In the genomic region with DNA sequence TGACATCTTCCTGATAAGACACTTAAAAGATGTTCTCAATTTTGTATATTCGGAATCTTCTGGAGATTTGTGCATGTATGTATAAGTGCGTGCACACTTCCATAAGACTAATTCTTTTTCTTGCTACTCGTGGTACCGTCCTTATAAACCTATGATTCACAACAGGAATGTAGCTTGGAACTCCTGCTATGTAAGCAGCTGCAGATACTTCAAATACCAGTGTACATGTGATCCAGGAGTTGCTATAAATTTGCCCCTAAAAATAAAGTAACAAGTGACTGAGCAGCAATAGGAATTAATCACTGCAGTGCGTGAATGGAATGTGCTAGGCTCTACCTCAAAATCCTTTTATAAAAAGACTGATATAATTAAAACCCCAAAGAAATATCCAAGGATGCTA, we compare ENCODE assay signal across 17 cellular contexts.
DNase-seq lines count a peak whose midpoint lies in the region; ATAC-seq, FAIRE-seq and TF ChIP-seq lines count a peak whose summit lies in the region.
"Had no signal": no experiment of that assay in that cellular context is flagged by ENCODE, and none has a peak within 500 bp of the region (broad histone marks: within the 10 kb centered on the region; RNA-seq: fewer than 3 reads in every experiment).

No MANE protein-coding gene starts in this region.

- no peak overlapping the region for H3K4me3 Mint-ChIP-seq in activated naive CD8-positive, alpha-beta T cell treated with anti-CD3 and anti-CD28 coated beads for 36 hours
- H3K4me3 Mint-ChIP-seq: activated T-cell treated with anti-CD3 and anti-CD28 coated beads, Interleukin-2, amount 50 U/mL, for 72 hours had no signal

- no peak overlapping the region for H3K4me3 ChIP-seq in astrocyte of the cerebellum (ENCODE audit: low read depth, low read length)
- H3K4me3 ChIP-seq: heart right ventricle, SK-N-MC had no signal

- no peak for DNase-seq in Right ventricle myocardium superior
- DNase-seq in cardiac septum (ENCODE audit: low spot score) = no peak
- DNase-seq in astrocyte of the cerebellum (ENCODE audit: low read depth) = peak; percentile 63
- no peak for DNase-seq in left ventricle myocardium superior
- DNase-seq in urothelium cell line (ENCODE audit: low spot score) = peak; percentile 40
- no peak for DNase-seq in KBM-7
- no peak for DNase-seq in activated naive CD8-positive, alpha-beta T cell treated with anti-CD3 and anti-CD28 coated beads for 36 hours
- DNase-seq: activated T-cell treated with anti-CD3 and anti-CD28 coated beads, Interleukin-2, amount 50 U/mL, for 72 hours; heart right ventricle; NCI-H1048; NCI-H510A treated with DMSO at 0.1 percent for 48 hours; right cardiac atrium had no signal

- FAIRE-seq in urothelium cell line (lab: Jason Lieb, UNC) = no peak
- FAIRE-seq: A204.1, colon had no signal

- H3K9me3 Mint-ChIP-seq in activated naive CD8-positive, alpha-beta T cell treated with anti-CD3 and anti-CD28 coated beads for 36 hours = peaks cover 13% of the 10 kb centered on the region

- no peak for TF ChIP-seq CTCF in astrocyte of the cerebellum (IDR thresholded peaks at IDR 0.05; ENCODE audit: low read depth, low read length, missing control alignments)

- in situ Hi-C loops in astrocyte of the cerebellum (cut with HindIII; ENCODE audit: low sequenced_read_pairs) (no loop called here), KBM-7 (cut with MboI; ENCODE audit: low pct_unique_long_range_greater_than_20kb, low sequenced_read_pairs) (no loop called here)

- intact Hi-C loops in Right ventricle myocardium superior (cut with DNase I) (no loop called here), cardiac septum (cut with DNase I) (no loop called here), left ventricle myocardium superior (cut with micrococcal nuclease) (no loop called here)

- no peaks in the 10 kb centered on the region for H3K27me3 Mint-ChIP-seq in activated naive CD8-positive, alpha-beta T cell treated with anti-CD3 and anti-CD28 coated beads for 36 hours

- H3K4me1 Mint-ChIP-seq in activated naive CD8-positive, alpha-beta T cell treated with anti-CD3 and anti-CD28 coated beads for 36 hours = peaks cover 11% of the 10 kb centered on the region

- H3K27ac Mint-ChIP-seq in activated naive CD8-positive, alpha-beta T cell treated with anti-CD3 and anti-CD28 coated beads for 36 hours = no peak overlapping the region
- H3K27ac Mint-ChIP-seq: activated T-cell treated with anti-CD3 and anti-CD28 coated beads, Interleukin-2, amount 50 U/mL, for 72 hours had no signal

- ATAC-seq in Right ventricle myocardium superior (ENCODE audit: poor library complexity) = peak; percentile 53
- peak; percentile 34 for ATAC-seq in left ventricle myocardium superior
- ATAC-seq in GM21390 (IDR thresholded peaks at IDR 0.05; ENCODE audit: unreplicated experiment) = no peak
- ATAC-seq: activated CD4-positive, CD25-positive, alpha-beta regulatory T cell treated with anti-CD3 and anti-CD28 coated beads, Interleukin-2, amount 50 U/mL, for 24 hours; activated T-cell treated with anti-CD3 and anti-CD28 coated beads, Interleukin-2, amount 50 U/mL, for 72 hours had no signal

- peaks cover 7% of the 10 kb centered on the region for H3K36me3 Mint-ChIP-seq in activated naive CD8-positive, alpha-beta T cell treated with anti-CD3 and anti-CD28 coated beads for 36 hours

Comparison
In these comparisons a context has a peak if more than half of its experiments do, and no peak if none do; other contexts are left out.
1. DNase-seq: peak in astrocyte of the cerebellum (single experiment) and urothelium cell line (single experiment); none in Right ventricle myocardium superior (single experiment), cardiac septum (single experiment), left ventricle myocardium superior (single experiment), KBM-7 (single experiment) and activated naive CD8-positive, alpha-beta T cell treated with anti-CD3 and anti-CD28 coated beads for 36 hours (single experiment).